In the genomic region with DNA sequence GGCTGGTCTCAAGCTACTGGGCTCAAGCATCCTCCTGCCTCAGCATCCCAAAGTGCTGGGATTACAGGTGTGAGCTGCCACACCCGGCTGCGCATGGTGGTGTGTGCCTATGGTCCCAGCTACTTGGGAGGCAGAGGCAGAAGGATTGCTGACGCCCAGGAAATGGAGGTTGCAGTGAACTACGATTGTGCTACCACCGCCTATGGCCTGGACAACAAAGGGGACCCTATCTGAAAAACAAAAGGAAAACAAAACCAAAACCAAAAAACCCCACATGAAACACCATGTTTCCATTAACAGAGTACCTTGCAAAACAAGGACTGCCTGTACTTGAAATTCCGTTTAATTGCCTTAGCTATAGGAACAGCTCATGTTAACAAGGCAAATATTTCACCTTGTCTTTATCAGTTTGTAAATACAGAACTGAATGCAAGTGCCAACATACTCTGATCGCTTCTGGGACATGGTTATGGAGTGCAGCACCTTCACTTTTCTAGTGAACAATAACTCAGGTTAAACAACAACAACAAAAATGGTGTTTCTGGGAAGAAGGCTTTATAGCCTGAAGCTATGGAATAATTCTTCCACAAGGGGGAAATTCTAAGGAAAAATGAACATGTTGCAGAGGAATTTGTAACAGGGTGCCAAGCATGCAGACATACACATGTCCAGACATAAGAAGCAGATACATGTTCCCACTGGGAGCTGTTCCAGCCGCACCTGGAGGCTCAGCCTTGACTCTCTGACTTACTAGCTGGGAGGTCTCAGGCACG, we compare ENCODE assay signal across 17 cellular contexts.
DNase-seq lines count a peak whose midpoint lies in the region; ATAC-seq and TF ChIP-seq lines count a peak whose summit lies in the region.
"Had no signal": no experiment of that assay in that cellular context is flagged by ENCODE, and none has a peak within 500 bp of the region (broad histone marks: within the 10 kb centered on the region; RNA-seq: fewer than 3 reads in every experiment).

No MANE protein-coding gene starts in this region.

- H3K4me2 ChIP-seq in BLaER1 = peak overlapping the region; percentile 17; the same call in 1 of the 2 replicates

- H3K4me3 Mint-ChIP-seq in nephron = no peak overlapping the region
- H3K4me3 Mint-ChIP-seq: activated naive CD8-positive, alpha-beta T cell treated with anti-CD3 and anti-CD28 coated beads, Interleukin-2, amount 50 U/mL, for 24 hours; dendritic cell treated with granulocyte-macrophage colony-stimulating factor and Interleukin-4, amounts not matched to agents 40 ng/mL and 50 ng/mL, for 4 days; WTC11 had no signal

- H3K4me3 ChIP-seq in BLaER1 (no peak overlapping the region), LNCaP clone FGC (ENCODE audit: low read depth, low read length) (no peak overlapping the region)

- H3K9me3 ChIP-seq in BLaER1 = peaks cover 8% of the 10 kb centered on the region; the same call in 1 of the 2 replicates

- no peaks in the 10 kb centered on the region for H4K20me1 ChIP-seq in BLaER1

- H3K9me3 Mint-ChIP-seq in nephron = no peaks in the 10 kb centered on the region
- H3K9me3 Mint-ChIP-seq: activated naive CD8-positive, alpha-beta T cell treated with anti-CD3 and anti-CD28 coated beads, Interleukin-2, amount 50 U/mL, for 24 hours; dendritic cell treated with granulocyte-macrophage colony-stimulating factor and Interleukin-4, amounts not matched to agents 40 ng/mL and 50 ng/mL, for 4 days; WTC11 had no signal

- H3K27ac Mint-ChIP-seq in nephron = peak overlapping the region; percentile 15 to 63 (median 23)
- H3K27ac Mint-ChIP-seq: activated naive CD8-positive, alpha-beta T cell treated with anti-CD3 and anti-CD28 coated beads, Interleukin-2, amount 50 U/mL, for 24 hours; dendritic cell treated with granulocyte-macrophage colony-stimulating factor and Interleukin-4, amounts not matched to agents 40 ng/mL and 50 ng/mL, for 4 days; WTC11 had no signal

- H3K4me1 Mint-ChIP-seq in nephron = peaks cover 5% of the 10 kb centered on the region

- peak; percentile 71 for DNase-seq in LNCaP clone FGC (ENCODE audit: low read depth)
- peak; percentile 72 for DNase-seq in epithelial cell of prostate (ENCODE audit: low read depth, low spot score)
- DNase-seq in OCI-M2 (lab: John Stamatoyannopoulos, UW; ENCODE audit: unreplicated experiment) = no peak
- no peak for DNase-seq in NCI-H2196 (lab: John Stamatoyannopoulos, UW; ENCODE audit: unreplicated experiment)
- DNase-seq: activated naive CD8-positive, alpha-beta T cell treated with anti-CD3 and anti-CD28 coated beads, Interleukin-2, amount 50 U/mL, for 24 hours; foreskin melanocyte; NCI-H1092; NCI-H446; OCI-M1; stimulated activated CD4-positive, alpha-beta T cell treated with anti-CD3 and anti-CD28 coated beads, Interleukin-2, amount 100 ng/mL, for 48 hours had no signal

- peaks cover 36% of the 10 kb centered on the region for H3K36me3 Mint-ChIP-seq in nephron (ENCODE audit: low read depth)
- H3K36me3 Mint-ChIP-seq: WTC11 had no signal

- peaks cover 77% of the 10 kb centered on the region for H3K4me1 ChIP-seq in BLaER1

- H3K27me3 ChIP-seq in BLaER1 = no peaks in the 10 kb centered on the region

- no peak for ATAC-seq in GM21390 (IDR thresholded peaks at IDR 0.05; ENCODE audit: unreplicated experiment)
- ATAC-seq in GM21723 (IDR thresholded peaks at IDR 0.05; ENCODE audit: unreplicated experiment) = no peak
- ATAC-seq: activated naive CD8-positive, alpha-beta T cell treated with anti-CD3 and anti-CD28 coated beads, Interleukin-2, amount 50 U/mL, for 24 hours; WTC11 had no signal

- H3K27me3 Mint-ChIP-seq in nephron (ENCODE audit: low read depth) = no peaks in the 10 kb centered on the region
- H3K27me3 Mint-ChIP-seq: activated naive CD8-positive, alpha-beta T cell treated with anti-CD3 and anti-CD28 coated beads, Interleukin-2, amount 50 U/mL, for 24 hours; CD4-positive, CD25-positive, alpha-beta regulatory T cell; dendritic cell treated with granulocyte-macrophage colony-stimulating factor and Interleukin-4, amounts not matched to agents 40 ng/mL and 50 ng/mL, for 4 days had no signal

- TF ChIP-seq CTCF in LNCaP clone FGC (IDR thresholded peaks at IDR 0.05; ENCODE audit: control insufficient read depth, extremely low read depth, insufficient read depth) (no peak), nephron (IDR thresholded peaks at IDR 0.05; ENCODE audit: unreplicated experiment in 3 of 3) (peak; percentile 38 to 42 (median 39))

- H3K27ac ChIP-seq in BLaER1 = peak overlapping the region; percentile 14; the same call in 1 of the 2 replicates
- no peak overlapping the region for H3K27ac ChIP-seq in epithelial cell of prostate

- H3K36me3 ChIP-seq in BLaER1 = peaks cover 62% of the 10 kb centered on the region

- H3K9ac ChIP-seq in BLaER1 = no peak overlapping the region

Comparison
In these comparisons a context has a peak if more than half of its experiments do, and no peak if none do; other contexts are left out.
1. DNase-seq: peak in LNCaP clone FGC (single experiment) and epithelial cell of prostate (single experiment); none in OCI-M2 (single experiment) and NCI-H2196 (single experiment).